9 cellular contexts compared by ENCODE assay signal in the genomic region with DNA sequence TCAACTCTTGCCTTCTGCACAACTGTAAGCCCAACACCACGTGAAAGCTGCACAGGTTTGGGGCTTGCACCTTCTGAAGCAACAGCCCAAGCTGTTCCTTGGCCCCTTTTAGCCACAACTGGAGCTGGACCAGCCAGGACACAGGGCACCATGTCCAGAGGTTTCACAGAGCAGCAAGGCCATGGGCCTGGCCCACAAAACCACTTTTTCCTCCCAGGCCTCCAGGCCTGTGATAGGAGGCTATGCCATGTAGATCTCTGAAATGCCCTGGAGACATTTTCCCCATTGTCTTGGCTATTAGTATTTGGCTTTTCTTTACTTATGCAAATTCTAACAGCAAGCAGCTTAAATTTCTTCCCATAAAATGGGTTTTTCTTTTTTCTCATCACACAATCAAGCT.
"Had no signal": no experiment of that assay in that cellular context is flagged by ENCODE, and none has a peak within 500 bp of the region (broad histone marks: within the 10 kb centered on the region; RNA-seq: fewer than 3 reads in every experiment).

No MANE protein-coding gene starts in this region.

- H3K36me3 Mint-ChIP-seq: IgD-negative memory B cell had no signal

- ATAC-seq: HCT116, HepG2 had no signal

- H3K9me3 ChIP-seq: HAP-1 had no signal

- H3K27ac ChIP-seq: GM23248, HL-60 had no signal

- H3K4me3 ChIP-seq: GM23248, HAP-1 had no signal

- DNase-seq: GM23248, GOT3, H7, KG1 had no signal

- H3K4me1 ChIP-seq: HAP-1 had no signal

- H3K27me3 Mint-ChIP-seq: IgD-negative memory B cell had no signal

- H3K27ac Mint-ChIP-seq: IgD-negative memory B cell had no signal

- H3K4me1 Mint-ChIP-seq: IgD-negative memory B cell had no signal

- H3K36me3 ChIP-seq: HAP-1 had no signal
